In the genomic region with DNA sequence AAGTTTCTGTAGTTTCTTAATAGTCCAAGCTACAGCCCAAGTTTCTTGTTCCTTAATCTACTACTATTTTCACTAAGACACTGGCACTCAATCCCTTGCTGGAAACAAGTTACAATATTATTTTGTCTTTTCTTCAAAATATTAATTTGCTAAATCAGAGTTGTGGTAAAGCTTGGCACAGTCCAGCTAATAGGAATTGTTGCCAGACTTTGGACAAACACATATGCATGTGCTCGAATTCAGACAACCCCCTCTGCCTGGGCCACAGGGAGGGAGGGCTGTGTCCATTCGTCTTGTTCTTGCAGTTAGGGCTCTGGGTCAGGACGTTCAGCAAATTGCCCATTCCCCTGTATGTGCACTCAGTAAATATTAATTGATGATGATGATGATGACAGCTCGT, we compare ENCODE assay signal across 30 cellular contexts.
"Had no signal": no experiment of that assay in that cellular context is flagged by ENCODE, and none has a peak within 500 bp of the region (broad histone marks: within the 10 kb centered on the region; RNA-seq: fewer than 3 reads in every experiment).

No MANE protein-coding gene starts in this region.

- H3K27ac Mint-ChIP-seq: activated CD4-positive, alpha-beta memory T cell treated with anti-CD3 and anti-CD28 coated beads, Interleukin-2, amount 10 ng/mL, durations not matched to agents 7 days and 5 days; activated CD4-positive, alpha-beta T cell treated with anti-CD3 and anti-CD28 coated beads for 36 hours; activated CD4-positive, alpha-beta T cell treated with anti-CD3 and anti-CD28 coated beads, Interleukin-2, amount 10 ng/mL, durations not matched to agents 24 days and 14 days; activated naive CD4-positive, alpha-beta T cell treated with anti-CD3 and anti-CD28 coated beads, Interleukin-2, amount 10 ng/mL, durations not matched to agents 7 days and 5 days; activated naive CD8-positive, alpha-beta T cell; activated T-cell treated with anti-CD3 and anti-CD28 coated beads, Interleukin-2, amount 50 U/mL, for 24 hours; activated T-cell treated with anti-CD3 and anti-CD28 coated beads, Interleukin-2, amount 50 U/mL, for 72 hours; effector memory CD8-positive, alpha-beta T cell; T-helper 17 cell; T-helper 2 cell treated with Interferon-gamma antibody and Interleukin-4, amounts not matched to agents 5 μg/mL and 100 μg/mL, for 36 hours had no signal

- H3K9me3 Mint-ChIP-seq: activated CD4-positive, alpha-beta memory T cell treated with anti-CD3 and anti-CD28 coated beads, Interleukin-2, amount 10 ng/mL, durations not matched to agents 7 days and 5 days; activated CD4-positive, alpha-beta T cell treated with anti-CD3 and anti-CD28 coated beads, Interleukin-2, amount 10 ng/mL, durations not matched to agents 24 days and 14 days; activated naive CD4-positive, alpha-beta T cell treated with anti-CD3 and anti-CD28 coated beads, Interleukin-2, amount 10 ng/mL, durations not matched to agents 7 days and 5 days; activated T-cell treated with anti-CD3 and anti-CD28 coated beads, Interleukin-2, amount 50 U/mL, for 24 hours; activated T-cell treated with anti-CD3 and anti-CD28 coated beads, Interleukin-2, amount 50 U/mL, for 72 hours; effector memory CD8-positive, alpha-beta T cell; T-helper 2 cell treated with Interferon-gamma antibody and Interleukin-4, amounts not matched to agents 5 μg/mL and 100 μg/mL, for 36 hours had no signal

- H3K9me3 ChIP-seq: adrenal gland, body of pancreas, esophagus squamous epithelium, gastrocnemius medialis, heart right ventricle had no signal

- DNase-seq: activated CD4-positive, alpha-beta memory T cell treated with anti-CD3 and anti-CD28 coated beads, Interleukin-2, amount 10 ng/mL, durations not matched to agents 7 days and 5 days; activated CD4-positive, alpha-beta T cell treated with anti-CD3 and anti-CD28 coated beads for 36 hours; activated CD4-positive, alpha-beta T cell treated with anti-CD3 and anti-CD28 coated beads, Interleukin-2, amount 10 ng/mL, durations not matched to agents 24 days and 14 days; activated CD4-positive, CD25-positive, alpha-beta regulatory T cell; activated CD4-positive, CD25-positive, alpha-beta regulatory T cell treated with anti-CD3 and anti-CD28 coated beads, Interleukin-2, amount 50 U/mL, for 72 hours; activated CD8-positive, alpha-beta memory T cell treated with anti-CD3 and anti-CD28 coated beads, Interleukin-2, amount 50 U/mL, for 48 hours; activated gamma-delta T cell; activated naive CD4-positive, alpha-beta T cell; activated naive CD4-positive, alpha-beta T cell treated with anti-CD3 and anti-CD28 coated beads, Interleukin-2, amount 10 ng/mL, durations not matched to agents 7 days and 5 days; activated T-cell treated with anti-CD3 and anti-CD28 coated beads for 4 hours; activated T-cell treated with anti-CD3 and anti-CD28 coated beads, Interleukin-2, amount 50 U/mL, for 24 hours; activated T-cell treated with anti-CD3 and anti-CD28 coated beads, Interleukin-2, amount 50 U/mL, for 72 hours; adrenal gland; amygdala; caudate nucleus; cortex of kidney; dermis blood vessel endothelial cell; effector CD4-positive, alpha-beta T cell; effector memory CD8-positive, alpha-beta T cell; esophagus squamous epithelium; foreskin keratinocyte; gastrocnemius medialis; heart right ventricle; T-helper 1 cell; T-helper 17 cell; T1000 had no signal

- H3K27ac ChIP-seq: adrenal gland, body of pancreas, epithelial cell of prostate, esophagus squamous epithelium, foreskin keratinocyte, gastrocnemius medialis, heart right ventricle had no signal

- H3K27me3 ChIP-seq: adrenal gland, body of pancreas, gastrocnemius medialis had no signal

- H3K36me3 Mint-ChIP-seq: activated naive CD4-positive, alpha-beta T cell treated with anti-CD3 and anti-CD28 coated beads, Interleukin-2, amount 10 ng/mL, durations not matched to agents 7 days and 5 days; activated naive CD8-positive, alpha-beta T cell had no signal

- H3K4me1 Mint-ChIP-seq: activated CD4-positive, alpha-beta T cell treated with anti-CD3 and anti-CD28 coated beads for 36 hours had no signal

- H3K36me3 ChIP-seq: adrenal gland, esophagus squamous epithelium, gastrocnemius medialis, heart right ventricle had no signal

- H3K4me1 ChIP-seq: adrenal gland, body of pancreas, esophagus squamous epithelium, foreskin keratinocyte, heart right ventricle had no signal

- H3K4me3 ChIP-seq: adrenal gland, body of pancreas, esophagus squamous epithelium, gastrocnemius medialis, heart right ventricle had no signal

- H3K4me3 Mint-ChIP-seq: activated CD4-positive, alpha-beta memory T cell treated with anti-CD3 and anti-CD28 coated beads, Interleukin-2, amount 10 ng/mL, durations not matched to agents 7 days and 5 days; activated CD4-positive, alpha-beta T cell treated with anti-CD3 and anti-CD28 coated beads for 36 hours; activated CD4-positive, alpha-beta T cell treated with anti-CD3 and anti-CD28 coated beads, Interleukin-2, amount 10 ng/mL, durations not matched to agents 24 days and 14 days; activated naive CD4-positive, alpha-beta T cell treated with anti-CD3 and anti-CD28 coated beads, Interleukin-2, amount 10 ng/mL, durations not matched to agents 7 days and 5 days; activated naive CD8-positive, alpha-beta T cell; activated T-cell treated with anti-CD3 and anti-CD28 coated beads, Interleukin-2, amount 50 U/mL, for 24 hours; activated T-cell treated with anti-CD3 and anti-CD28 coated beads, Interleukin-2, amount 50 U/mL, for 72 hours; effector memory CD8-positive, alpha-beta T cell; T-helper 17 cell; T-helper 2 cell treated with Interferon-gamma antibody and Interleukin-4, amounts not matched to agents 5 μg/mL and 100 μg/mL, for 36 hours had no signal
